ENCODE assay signal across 1 cellular context in the genomic region with DNA sequence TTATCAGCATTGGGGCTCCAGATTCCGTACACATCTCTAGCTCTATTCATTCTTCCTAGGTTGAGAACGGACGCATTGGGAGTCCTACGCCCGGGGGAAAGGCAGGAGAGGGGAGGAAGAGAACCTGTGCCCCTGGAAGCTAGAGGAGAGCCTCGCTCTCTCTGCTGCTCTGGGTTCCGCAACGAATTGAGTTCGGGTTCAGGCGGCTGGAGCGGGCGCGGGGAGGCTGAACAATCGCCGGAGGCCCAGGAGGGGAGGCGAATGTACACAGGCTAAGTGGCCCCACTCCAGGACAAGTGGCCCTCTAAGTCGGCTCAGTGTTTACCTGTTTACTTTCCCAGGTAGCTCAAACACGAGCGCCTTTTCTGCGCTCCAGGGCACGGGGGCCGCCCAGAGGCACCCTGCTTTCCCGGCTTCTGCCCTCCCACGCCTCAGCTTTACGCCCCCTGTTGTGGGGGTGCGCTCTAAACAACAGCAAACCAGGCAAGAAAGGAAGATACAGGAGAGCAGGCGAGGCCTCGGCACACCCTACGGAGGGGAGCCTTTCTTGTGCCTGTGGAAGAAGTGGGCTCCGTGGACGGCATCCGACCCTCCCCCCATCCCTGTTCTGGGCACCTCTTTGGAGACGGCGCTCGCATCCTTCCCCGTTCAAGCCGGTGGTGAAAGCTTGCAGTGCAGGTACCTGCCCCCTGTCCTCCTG.
TF ChIP-seq lines count a peak whose summit lies in the region.

No MANE protein-coding gene starts in this region.

TF ChIP-seq in SK-N-SH treated with all-trans-retinoic acid at 6 μM for 48 hours, 23 proteins besides CTCF, POLR2A, EP300 and RAD21 (continued from another document):
- TF ChIP-seq, protein P1, sequence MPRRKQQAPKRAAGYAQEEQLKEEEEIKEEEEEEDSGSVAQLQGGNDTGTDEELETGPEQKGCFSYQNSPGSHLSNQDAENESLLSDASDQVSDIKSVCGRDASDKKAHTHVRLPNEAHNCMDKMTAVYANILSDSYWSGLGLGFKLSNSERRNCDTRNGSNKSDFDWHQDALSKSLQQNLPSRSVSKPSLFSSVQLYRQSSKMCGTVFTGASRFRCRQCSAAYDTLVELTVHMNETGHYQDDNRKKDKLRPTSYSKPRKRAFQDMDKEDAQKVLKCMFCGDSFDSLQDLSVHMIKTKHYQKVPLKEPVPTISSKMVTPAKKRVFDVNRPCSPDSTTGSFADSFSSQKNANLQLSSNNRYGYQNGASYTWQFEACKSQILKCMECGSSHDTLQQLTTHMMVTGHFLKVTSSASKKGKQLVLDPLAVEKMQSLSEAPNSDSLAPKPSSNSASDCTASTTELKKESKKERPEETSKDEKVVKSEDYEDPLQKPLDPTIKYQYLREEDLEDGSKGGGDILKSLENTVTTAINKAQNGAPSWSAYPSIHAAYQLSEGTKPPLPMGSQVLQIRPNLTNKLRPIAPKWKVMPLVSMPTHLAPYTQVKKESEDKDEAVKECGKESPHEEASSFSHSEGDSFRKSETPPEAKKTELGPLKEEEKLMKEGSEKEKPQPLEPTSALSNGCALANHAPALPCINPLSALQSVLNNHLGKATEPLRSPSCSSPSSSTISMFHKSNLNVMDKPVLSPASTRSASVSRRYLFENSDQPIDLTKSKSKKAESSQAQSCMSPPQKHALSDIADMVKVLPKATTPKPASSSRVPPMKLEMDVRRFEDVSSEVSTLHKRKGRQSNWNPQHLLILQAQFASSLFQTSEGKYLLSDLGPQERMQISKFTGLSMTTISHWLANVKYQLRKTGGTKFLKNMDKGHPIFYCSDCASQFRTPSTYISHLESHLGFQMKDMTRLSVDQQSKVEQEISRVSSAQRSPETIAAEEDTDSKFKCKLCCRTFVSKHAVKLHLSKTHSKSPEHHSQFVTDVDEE (CRISPR knock-in tag; IDR thresholded peaks at IDR 0.05): no peak
- no peak for TF ChIP-seq CSDC2 (CRISPR knock-in tag; IDR thresholded peaks at IDR 0.05)
- no peak for TF ChIP-seq BACH2 (CRISPR knock-in tag; IDR thresholded peaks at IDR 0.05; ENCODE audit: borderline replicate concordance)
- TF ChIP-seq ZNF565 (CRISPR knock-in tag; conservative IDR thresholded peaks at IDR 0.05; ENCODE audit: low read depth): no peak
- TF ChIP-seq OSR1 (CRISPR knock-in tag; IDR thresholded peaks at IDR 0.05): no peak
- no peak for TF ChIP-seq CREB5 (CRISPR knock-in tag; IDR thresholded peaks at IDR 0.05; ENCODE audit: low read depth)
- no peak for TF ChIP-seq TOX (CRISPR knock-in tag; IDR thresholded peaks at IDR 0.05; ENCODE audit: borderline replicate concordance)
- TF ChIP-seq RARB (CRISPR knock-in tag; IDR thresholded peaks at IDR 0.05): no peak
- TF ChIP-seq TCF4 (CRISPR knock-in tag; IDR thresholded peaks at IDR 0.05; ENCODE audit: borderline replicate concordance): no peak
- TF ChIP-seq ZNF8 (CRISPR knock-in tag; IDR thresholded peaks at IDR 0.05): no peak
